Comparison of ENCODE assay signal across 29 cellular contexts in the genomic region with DNA sequence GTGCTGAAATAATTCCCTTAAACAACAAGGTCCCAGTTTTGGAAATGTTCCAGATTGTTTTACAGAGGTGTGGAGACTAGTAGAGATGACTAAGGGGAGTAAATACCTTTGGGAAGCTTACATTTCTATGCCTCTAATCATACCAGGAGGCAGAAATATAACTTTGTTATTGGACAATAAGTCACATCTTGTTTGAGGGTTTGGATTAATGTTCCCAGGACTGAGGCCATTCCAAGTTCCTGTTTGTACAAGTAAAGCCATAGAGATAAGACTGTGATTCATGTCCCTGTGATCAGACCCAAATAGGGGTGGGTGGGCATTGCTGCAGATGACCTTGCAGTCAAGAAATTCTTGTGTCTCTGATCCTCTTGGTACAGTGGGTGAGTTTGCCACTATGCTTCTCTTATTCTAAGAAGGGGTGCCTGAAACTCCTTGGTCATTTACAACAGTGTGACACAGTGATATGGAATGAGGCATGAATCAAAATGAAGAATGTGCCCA.
DNase-seq lines count a peak whose midpoint lies in the region; ATAC-seq, FAIRE-seq and TF ChIP-seq lines count a peak whose summit lies in the region.
"Had no signal": no experiment of that assay in that cellular context is flagged by ENCODE, and none has a peak within 500 bp of the region (broad histone marks: within the 10 kb centered on the region; RNA-seq: fewer than 3 reads in every experiment).

No MANE protein-coding gene starts in this region.

- H3K27me3 ChIP-seq in body of pancreas (no peaks in the 10 kb centered on the region), keratinocyte (ENCODE audit: control insufficient read depth, extremely low read depth, insufficient read depth, low read length) (no peaks in the 10 kb centered on the region), vagina (no peaks in the 10 kb centered on the region), ascending aorta (no peaks in the 10 kb centered on the region)
- H3K27me3 ChIP-seq: BLaER1 treated with 17β-estradiol and CSF1 and Interleukin-3, amounts not matched to agents 10 nM and 100 nM; gastroesophageal sphincter; MG63; Peyer's patch; right atrium auricular region; upper lobe of left lung had no signal

- intact Hi-C loops in body of pancreas (cut with DNase I) (no loop called here), vagina (cut with DNase I) (no loop called here), ascending aorta (cut with DNase I) (no loop called here)

- TF ChIP-seq CTCF in body of pancreas (IDR thresholded peaks at IDR 0.05) (no peak), keratinocyte (optimal IDR thresholded peaks at IDR 0.05 in 1 of 3, IDR thresholded peaks at IDR 0.05 in 1 of 3, conservative IDR thresholded peaks at IDR 0.05 in 1 of 3; ENCODE audit: extremely low read depth in 1 of 3, insufficient read depth in 2 of 3, low read length in 3 of 3) (no peak), vagina (IDR thresholded peaks at IDR 0.05) (no peak), ascending aorta (IDR thresholded peaks at IDR 0.05) (no peak)

- H2AFZ ChIP-seq in keratinocyte (ENCODE audit: control insufficient read depth, low read length): no peak overlapping the region

- in situ Hi-C loops in ACHN (cut with HindIII; ENCODE audit: low pct_ligation_motif_present, low pct_unique_long_range_greater_than_20kb, low sequenced_read_pairs): no loop called here

- ATAC-seq in body of pancreas (peak; percentile 55), GM18907 (IDR thresholded peaks at IDR 0.05; ENCODE audit: unreplicated experiment) (no peak)
- ATAC-seq: gastroesophageal sphincter, SK-N-SH treated with all-trans-retinoic acid at 6 μM for 48 hours, WTC11 had no signal

- no peaks in the 10 kb centered on the region for H3K36me3 ChIP-seq in body of pancreas (replicated peaks in 1 of 2; ENCODE audit: insufficient read depth in 1 of 2, low read depth in 2 of 2)
- no peaks in the 10 kb centered on the region for H3K36me3 ChIP-seq in keratinocyte (ENCODE audit: control insufficient read depth in 2 of 2, extremely low read depth in 1 of 2, insufficient read depth in 2 of 2, low read length in 2 of 2)
- no peaks in the 10 kb centered on the region for H3K36me3 ChIP-seq in vagina
- H3K36me3 ChIP-seq in ascending aorta: no peaks in the 10 kb centered on the region
- H3K36me3 ChIP-seq: BLaER1 treated with 17β-estradiol and CSF1 and Interleukin-3, amounts not matched to agents 10 nM and 100 nM; gastroesophageal sphincter; MG63; Peyer's patch; right atrium auricular region; upper lobe of left lung had no signal

- H3K79me2 ChIP-seq in keratinocyte (ENCODE audit: control insufficient read depth, insufficient read depth, low read length): no peaks in the 10 kb centered on the region

- no peak overlapping the region for H3K4me2 ChIP-seq in keratinocyte (ENCODE audit: control insufficient read depth, extremely low read depth, insufficient read depth, low read depth, low read length)
- H3K4me2 ChIP-seq: BLaER1 treated with 17β-estradiol and CSF1 and Interleukin-3, amounts not matched to agents 10 nM and 100 nM had no signal

- no peak overlapping the region for H3K9ac ChIP-seq in keratinocyte (ENCODE audit: control insufficient read depth, extremely low read depth, insufficient read depth, low read length)
- H3K9ac ChIP-seq: BLaER1 treated with 17β-estradiol and CSF1 and Interleukin-3, amounts not matched to agents 10 nM and 100 nM had no signal

- no peak for TF ChIP-seq POLR2A in body of pancreas (IDR thresholded peaks at IDR 0.05)
- no peak for TF ChIP-seq POLR2A in vagina (IDR thresholded peaks at IDR 0.05)

- DNase-seq in ACHN: peak; percentile 82
- DNase-seq in M059J (ENCODE audit: low read depth): peak; percentile 37
- DNase-seq in body of pancreas: peak in 2 of 4 donors; percentile 7 to 16
- DNase-seq in keratinocyte (ENCODE audit: low read depth, low spot score): peak; percentile 4
- DNase-seq in dedifferentiated amniotic fluid mesenchymal stem cell (ENCODE audit: extremely low spot score): no peak
- DNase-seq in vagina (ENCODE audit: extremely low spot score in 2 of 2): no peak
- DNase-seq in ascending aorta (ENCODE audit: low spot score in 2 of 2): no peak
- DNase-seq: activated CD4-positive, alpha-beta T cell treated with anti-CD3 and anti-CD28 coated beads, Interleukin-2, amount 50 U/mL, for 48 hours; activated gamma-delta T cell; Calu3; erythroblast; kidney; MG63; naive B cell; NCI-H1417; NCI-H2107; NCI-H524; NK-92 treated with Interleukin-12 subunit alpha and Interleukin-12 subunit beta, amount 100 ng/mL, for 24 hours; Peyer's patch; T-helper 9 cell; upper lobe of left lung had no signal

- H3K4me1 ChIP-seq in body of pancreas (peaks cover 15% of the 10 kb centered on the region), keratinocyte (ENCODE audit: control insufficient read depth, extremely low read depth, insufficient read depth, low read length) (no peaks in the 10 kb centered on the region), vagina (no peaks in the 10 kb centered on the region), ascending aorta (no peaks in the 10 kb centered on the region)
- H3K4me1 ChIP-seq: BLaER1 treated with 17β-estradiol and CSF1 and Interleukin-3, amounts not matched to agents 10 nM and 100 nM; gastroesophageal sphincter; Peyer's patch; right atrium auricular region; upper lobe of left lung had no signal

- no peak overlapping the region for H3K27ac ChIP-seq in body of pancreas
- H3K27ac ChIP-seq in keratinocyte (ENCODE audit: control insufficient read depth, insufficient read depth, low read length): no peak overlapping the region
- H3K27ac ChIP-seq in vagina: no peak overlapping the region
- no peak overlapping the region for H3K27ac ChIP-seq in ascending aorta
- H3K27ac ChIP-seq: BLaER1 treated with 17β-estradiol and CSF1 and Interleukin-3, amounts not matched to agents 10 nM and 100 nM; gastroesophageal sphincter; HL-60; Peyer's patch; right atrium auricular region; upper lobe of left lung had no signal

- no peaks in the 10 kb centered on the region for H3K9me1 ChIP-seq in keratinocyte (ENCODE audit: control insufficient read depth, extremely low read depth, insufficient read depth, low read length)

- H3K9me3 ChIP-seq in body of pancreas: no peaks in the 10 kb centered on the region
- H3K9me3 ChIP-seq in keratinocyte (ENCODE audit: control insufficient read depth, low read depth, low read length): no peaks in the 10 kb centered on the region
- no peaks in the 10 kb centered on the region for H3K9me3 ChIP-seq in vagina
- H3K9me3 ChIP-seq in ascending aorta: no peaks in the 10 kb centered on the region
- H3K9me3 ChIP-seq: BLaER1 treated with 17β-estradiol and CSF1 and Interleukin-3, amounts not matched to agents 10 nM and 100 nM; gastroesophageal sphincter; MG63; Peyer's patch; right atrium auricular region; upper lobe of left lung had no signal

- dilution Hi-C loops in keratinocyte (cut with MboI; ENCODE audit: extremely low pct_ligation_motif_present, low sequenced_read_pairs): no loop called here

- H4K20me1 ChIP-seq in keratinocyte (ENCODE audit: control insufficient read depth, extremely low read depth, insufficient read depth, low read length): no peaks in the 10 kb centered on the region
- H4K20me1 ChIP-seq: BLaER1 treated with 17β-estradiol and CSF1 and Interleukin-3, amounts not matched to agents 10 nM and 100 nM had no signal

- peak; percentile 44 for FAIRE-seq in keratinocyte (lab: Jason Lieb, UNC)
- FAIRE-seq: A204.1, kidney had no signal

- no peak overlapping the region for H3K4me3 ChIP-seq in body of pancreas
- no peak overlapping the region for H3K4me3 ChIP-seq in keratinocyte (ENCODE audit: control insufficient read depth in 2 of 3, extremely low read depth in 1 of 3, insufficient read depth in 2 of 3, low read depth in 1 of 3, low read length in 3 of 3)
- H3K4me3 ChIP-seq in vagina: no peak overlapping the region
- H3K4me3 ChIP-seq in ascending aorta: no peak overlapping the region
- H3K4me3 ChIP-seq: BLaER1 treated with 17β-estradiol and CSF1 and Interleukin-3, amounts not matched to agents 10 nM and 100 nM; gastroesophageal sphincter; MG63; Peyer's patch; right atrium auricular region; upper lobe of left lung had no signal

Comparison
In these comparisons a context has a peak if more than half of its experiments do, and no peak if none do; other contexts are left out.
1. DNase-seq: peak in ACHN (single experiment), M059J (single experiment) and keratinocyte (single experiment); none in dedifferentiated amniotic fluid mesenchymal stem cell (single experiment), vagina (0 of 2) and ascending aorta (0 of 2).